ENCODE assay signal across 23 cellular contexts in the genomic region with DNA sequence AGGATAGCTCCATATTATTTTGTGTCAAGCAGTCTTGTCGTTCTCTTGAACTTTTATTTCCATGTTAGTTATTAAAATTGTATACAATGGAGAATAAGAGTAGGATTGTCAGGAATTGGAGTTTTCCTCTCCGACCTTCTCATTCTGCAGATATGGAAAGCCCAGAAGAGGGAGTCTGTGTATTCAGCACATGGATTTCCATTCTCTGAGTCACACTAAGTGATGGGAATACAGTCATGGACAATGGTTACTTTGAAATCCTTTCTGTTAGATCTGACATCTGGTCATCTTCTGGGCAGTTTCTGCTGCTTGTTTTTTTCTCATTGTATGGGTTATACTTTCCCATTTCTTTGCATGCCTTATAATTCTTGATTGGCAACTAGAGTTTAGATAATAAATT. TPM values are rescaled to one million over a fixed set of nuclear protein-coding genes. Genes with fewer than 3 reads are reported as not detected.
DNase-seq lines count a peak whose midpoint lies in the region; ATAC-seq and TF ChIP-seq lines count a peak whose summit lies in the region.
"Had no signal": no experiment of that assay in that cellular context is flagged by ENCODE, and none has a peak within 500 bp of the region (broad histone marks: within the 10 kb centered on the region; RNA-seq: fewer than 3 reads in every experiment).

No MANE protein-coding gene starts in this region.

- no peak for DNase-seq in cardiac muscle cell (ENCODE audit: low read depth in 1 of 2, low spot score in 1 of 2)
- DNase-seq in heart left ventricle, result no peak
- no peak for DNase-seq in RWPE2 (ENCODE audit: low spot score)
- peak; percentile 46 for DNase-seq in fibroblast of the aortic adventitia (ENCODE audit: low read depth)
- DNase-seq in stimulated activated CD4-positive, alpha-beta T cell treated with anti-CD3 and anti-CD28 coated beads, Interleukin-15, amount 100 ng/mL, for 24 hours, result no peak
- DNase-seq in A673 (ENCODE audit: low spot score), result no peak
- DNase-seq: activated CD4-positive, alpha-beta memory T cell treated with anti-CD3 and anti-CD28 coated beads for 36 hours; activated naive CD4-positive, alpha-beta T cell; aorta; effector memory CD4-positive, alpha-beta T cell; mesendoderm; natural killer cell; NCI-H1436 treated with DMSO at 0.1 percent for 48 hours; NCI-H748 treated with DMSO at 0.1 percent for 48 hours; OCI-M1; posterior cingulate gyrus; stimulated activated CD4-positive, alpha-beta T cell treated with anti-CD3 and anti-CD28 coated beads, Interleukin-4, amount 100 ng/mL, for 24 hours; T-helper 17 cell; upper lobe of right lung; WERI-Rb-1 had no signal

- intact Hi-C loops in heart left ventricle (cut with DNase I), result loop anchor here in 5 of 10 donors (5.0 to 10.0 kb wide), 3 partner anchors 135 to 232 kb away; a partner anchor contains a TSS
- intact Hi-C loops in A673 (cut with micrococcal nuclease; ENCODE audit: unreplicated experiment), result no loop called here

- H3K9me3 ChIP-seq in cardiac muscle cell (ENCODE audit: low read depth), result no peaks in the 10 kb centered on the region
- H3K9me3 ChIP-seq in heart left ventricle, result peaks cover 0 to 4% (median 0%) of the 10 kb centered on the region in 12 donors
- no peaks in the 10 kb centered on the region for H3K9me3 ChIP-seq in RWPE2 (ENCODE audit: severe bottlenecking)
- no peaks in the 10 kb centered on the region for H3K9me3 ChIP-seq in A673 (ENCODE audit: low read depth, low read length, poor library complexity, severe bottlenecking)
- H3K9me3 ChIP-seq: upper lobe of right lung had no signal

- CTCF ChIA-PET in A673 (lab: Charles Lee), result no interaction called here

- no peak for ATAC-seq in heart left ventricle
- ATAC-seq in RWPE2 (ENCODE audit: low read depth), result 0 out of 3 replicates have a peak, but pooled peaks have one; percentile 20
- no peak for ATAC-seq in HG02852 (IDR thresholded peaks at IDR 0.05; ENCODE audit: unreplicated experiment)
- no peak for ATAC-seq in HG02759 (IDR thresholded peaks at IDR 0.05; ENCODE audit: unreplicated experiment)
- ATAC-seq: GM23338, natural killer cell, T-helper 17 cell, upper lobe of right lung had no signal

- POLR2A ChIA-PET in A673 (lab: Charles Lee; ENCODE audit: low non-redundant PET), result no interaction called here

- no peaks in the 10 kb centered on the region for H3K4me1 ChIP-seq in cardiac muscle cell (ENCODE audit: low read depth)
- H3K4me1 ChIP-seq in heart left ventricle, result peaks cover 0 to 6% (median 0%) of the 10 kb centered on the region in 12 donors
- H3K4me1 ChIP-seq in RWPE2 (ENCODE audit: insufficient read depth, poor library complexity, severe bottlenecking), result peaks cover 4% of the 10 kb centered on the region
- no peaks in the 10 kb centered on the region for H3K4me1 ChIP-seq in A673 (ENCODE audit: insufficient read depth, low read length, poor library complexity, severe bottlenecking)

- no peaks in the 10 kb centered on the region for H3K36me3 ChIP-seq in cardiac muscle cell
- H3K36me3 ChIP-seq in heart left ventricle, result no peaks in the 10 kb centered on the region
- no peaks in the 10 kb centered on the region for H3K36me3 ChIP-seq in RWPE2 (ENCODE audit: low read depth)
- no peaks in the 10 kb centered on the region for H3K36me3 ChIP-seq in A673 (ENCODE audit: insufficient read depth, low read length, poor library complexity, severe bottlenecking)
- H3K36me3 ChIP-seq: upper lobe of right lung, WERI-Rb-1 had no signal

- peaks cover 15% of the 10 kb centered on the region for H3K27me3 ChIP-seq in cardiac muscle cell
- H3K27me3 ChIP-seq in heart left ventricle, result peaks cover 0 to 15% (median 0%) of the 10 kb centered on the region in 9 donors
- H3K27me3 ChIP-seq in RWPE2 (ENCODE audit: insufficient read depth, poor library complexity, severe bottlenecking), result no peaks in the 10 kb centered on the region
- H3K27me3 ChIP-seq in A673 (replicated peaks; ENCODE audit: insufficient read depth, low read depth, low read length, poor library complexity), result no peaks in the 10 kb centered on the region

- BruUV-seq in A673 (replicated peaks; lab: Mats Ljungman, UMichigan), result no TSS peak

- 64 to 84% (median 78%) methylated on average over 2 of the region's 2 CpGs for WGBS in heart left ventricle, 4 donors

- no peak overlapping the region for H3K4me3 ChIP-seq in cardiac muscle cell
- H3K4me3 ChIP-seq in heart left ventricle, result no peak overlapping the region
- H3K4me3 ChIP-seq in RWPE2 (ENCODE audit: severe bottlenecking), result no peak overlapping the region
- no peak overlapping the region for H3K4me3 ChIP-seq in fibroblast of the aortic adventitia (ENCODE audit: low read depth, low read length)
- H3K4me3 ChIP-seq in A673 (ENCODE audit: low read depth, low read length, poor library complexity, severe bottlenecking), result no peak overlapping the region
- H3K4me3 ChIP-seq: GM23338, upper lobe of right lung had no signal

- TF ChIP-seq CTCF in cardiac muscle cell (IDR thresholded peaks at IDR 0.05; ENCODE audit: low read depth, low read length) (peak; percentile 13), heart left ventricle (IDR thresholded peaks at IDR 0.05) (no peak), RWPE2 (IDR thresholded peaks at IDR 0.05; ENCODE audit: poor library complexity, severe bottlenecking) (no peak), fibroblast of the aortic adventitia (IDR thresholded peaks at IDR 0.05; ENCODE audit: insufficient read depth, low read length) (peak; percentile 18), A673 (conservative IDR thresholded peaks at IDR 0.05; ENCODE audit: low read depth, low read length) (no peak)

- H3K27ac ChIP-seq in cardiac muscle cell, result no peak overlapping the region
- no peak overlapping the region for H3K27ac ChIP-seq in heart left ventricle
- H3K27ac ChIP-seq in RWPE2 (ENCODE audit: poor library complexity, severe bottlenecking), result no peak overlapping the region
- no peak overlapping the region for H3K27ac ChIP-seq in A673 (ENCODE audit: low read depth, low read length, poor library complexity, severe bottlenecking)
- H3K27ac ChIP-seq: upper lobe of right lung, WERI-Rb-1 had no signal

- no peak for TF ChIP-seq POLR2A in heart left ventricle (IDR thresholded peaks at IDR 0.05)

RNA-seq across cellular contexts. Expression of a gene that starts 5.0 kb away (rescaled TPM):
- total RNA-seq in cardiac muscle cell (37.8 TPM in 2 replicates), heart left ventricle (10 to 100 TPM; 28.7 to 47.2 (median 35.5) TPM), fibroblast of the aortic adventitia (ENCODE audit: low replicate concordance) (92.9 and 147 TPM in 2 replicates), A673 (2021) (82.5 and 94.5 TPM in 2 replicates)
- polyA plus RNA-seq in cardiac muscle cell (17.8 and 23.5 TPM in 2 replicates), heart left ventricle (10 to 100 TPM in 1 of 2 donors, 1 to 10 TPM in 1; 9.6 to 16.9 TPM)

RNA-seq across cellular contexts. Expression of a gene that starts 13.2 kb away (rescaled TPM):
- total RNA-seq in cardiac muscle cell (18.3 and 20.6 TPM in 2 replicates), heart left ventricle (10 to 100 TPM; 12.0 to 18.6 (median 13.3) TPM), fibroblast of the aortic adventitia (ENCODE audit: low replicate concordance) (8.4 and 17.1 TPM in 2 replicates), A673 (2021) (11.9 and 17.8 TPM in 2 replicates)
- polyA plus RNA-seq in cardiac muscle cell (14.4 and 30.4 TPM in 2 replicates), heart left ventricle (10 to 100 TPM in 1 of 2 donors, 1 to 10 TPM in 1; 9.9 to 11.2 TPM)

Comparison
In these comparisons a context has a peak if more than half of its experiments do, and no peak if none do; other contexts are left out.
1. CTCF ChIP-seq: peak in cardiac muscle cell (single experiment) and fibroblast of the aortic adventitia (single experiment); none in heart left ventricle (0 of 12), RWPE2 (single experiment) and A673 (single experiment).